Comparison of ENCODE assay signal across 8 cellular contexts in the genomic region with DNA sequence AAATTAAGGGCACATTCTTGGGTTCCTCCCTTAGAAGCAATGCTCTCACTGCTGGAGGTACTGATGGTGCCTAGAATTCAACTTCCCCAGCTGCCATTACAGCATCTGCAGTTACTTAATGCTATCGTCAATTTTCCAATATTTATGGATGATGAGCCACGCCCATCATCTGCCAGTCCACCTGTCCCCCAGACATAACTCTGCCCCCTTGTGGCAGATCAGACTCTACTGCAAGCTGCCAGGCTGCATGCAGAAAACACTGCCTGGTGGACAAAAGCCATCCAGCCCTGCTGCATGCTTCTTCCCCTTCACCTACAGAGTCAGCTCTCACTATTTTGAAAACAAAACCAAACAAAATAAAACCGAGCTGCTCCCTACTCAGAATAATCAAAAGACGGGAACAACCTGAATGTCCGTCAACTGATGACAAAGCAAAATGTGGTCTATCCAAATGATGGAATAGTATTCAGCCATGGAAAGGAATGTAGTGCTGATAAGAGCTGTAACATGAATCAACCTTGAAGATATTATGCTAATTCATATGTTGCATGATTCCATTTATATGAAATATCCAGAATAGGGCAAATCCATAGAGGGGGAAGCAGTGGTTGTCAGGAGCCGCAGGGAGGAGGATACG.
DNase-seq lines count a peak whose midpoint lies in the region; ATAC-seq and TF ChIP-seq lines count a peak whose summit lies in the region.

No MANE protein-coding gene starts in this region.

- 80 to 81% methylated on average over 7 of the region's 7 CpGs for WGBS in thyroid gland, 2 donors

- POLR2A ChIA-PET in CD8-positive, alpha-beta T cell (lab: Charles Lee): no interaction called here

- H3K4me1 ChIP-seq in CD8-positive, alpha-beta T cell (ENCODE audit: insufficient read depth, low read length): no peaks in the 10 kb centered on the region
- H3K4me1 ChIP-seq in thyroid gland: peaks cover 5 to 15% of the 10 kb centered on the region in 2 donors

- no peaks in the 10 kb centered on the region for H3K27me3 ChIP-seq in CD8-positive, alpha-beta T cell (ENCODE audit: insufficient read depth, low read length)
- no peaks in the 10 kb centered on the region for H3K27me3 ChIP-seq in thyroid gland

- H3K27ac ChIP-seq in CD8-positive, alpha-beta T cell (ENCODE audit: low read depth, low read length): no peak overlapping the region
- no peak overlapping the region for H3K27ac ChIP-seq in thyroid gland

- H3K27me3 Mint-ChIP-seq in CD8-positive, alpha-beta T cell (ENCODE audit: low read depth): no peaks in the 10 kb centered on the region
- H3K27me3 Mint-ChIP-seq in activated T-cell treated with anti-CD3 and anti-CD28 coated beads, Interleukin-2, amount 50 U/mL, for 72 hours (ENCODE audit: low read depth): no peaks in the 10 kb centered on the region

- peak; percentile 45 for ATAC-seq in CD8-positive, alpha-beta T cell
- ATAC-seq in GM18861 (IDR thresholded peaks at IDR 0.05; ENCODE audit: unreplicated experiment) (peak; percentile 64), HG02981 (IDR thresholded peaks at IDR 0.05; ENCODE audit: unreplicated experiment) (peak; percentile 68)
- peak in 1 of 2 donors; percentile 55 for ATAC-seq in activated T-cell treated with anti-CD3 and anti-CD28 coated beads, Interleukin-2, amount 50 U/mL, for 72 hours (replicated peaks in 1 of 2)

- H3K4me3 ChIP-seq in CD8-positive, alpha-beta T cell (ENCODE audit: low read depth, low read length): no peak overlapping the region
- H3K4me3 ChIP-seq in thyroid gland (replicated peaks in 1 of 3): no peak overlapping the region

- H3K36me3 ChIP-seq in CD8-positive, alpha-beta T cell (ENCODE audit: insufficient read depth, low read length): no peaks in the 10 kb centered on the region
- H3K36me3 ChIP-seq in thyroid gland: no peaks in the 10 kb centered on the region

- H3K9me3 ChIP-seq in CD8-positive, alpha-beta T cell (ENCODE audit: low read length): no peaks in the 10 kb centered on the region
- no peaks in the 10 kb centered on the region for H3K9me3 ChIP-seq in thyroid gland

- H3K36me3 Mint-ChIP-seq in CD8-positive, alpha-beta T cell: peaks cover 13% of the 10 kb centered on the region
- no peaks in the 10 kb centered on the region for H3K36me3 Mint-ChIP-seq in activated T-cell treated with anti-CD3 and anti-CD28 coated beads, Interleukin-2, amount 50 U/mL, for 72 hours (ENCODE audit: insufficient read depth in 2 of 2)

- TF ChIP-seq CTCF in CD8-positive, alpha-beta T cell (IDR thresholded peaks at IDR 0.05): peak; percentile 51
- TF ChIP-seq CTCF in thyroid gland (IDR thresholded peaks at IDR 0.05): peak in 5 of 6 experiments; percentile 9 to 59 (median 47)

- CTCF ChIA-PET in CD8-positive, alpha-beta T cell (lab: Charles Lee): interaction anchor here (0.8 to 3.5 kb wide), 6 partner anchors 9 to 121 kb away, joined by 3 to 18 read pairs (median 4); no protein-coding TSS in a partner anchor

- TF ChIP-seq POLR2A in thyroid gland (IDR thresholded peaks at IDR 0.05): no peak

- peaks cover 54% of the 10 kb centered on the region for H3K4me1 Mint-ChIP-seq in CD8-positive, alpha-beta T cell (ENCODE audit: low read depth)
- peaks cover 36% of the 10 kb centered on the region for H3K4me1 Mint-ChIP-seq in activated T-cell treated with anti-CD3 and anti-CD28 coated beads, Interleukin-2, amount 50 U/mL, for 72 hours (ENCODE audit: low read depth)

- intact Hi-C loops in CD8-positive, alpha-beta T cell (cut with DNase I, micrococcal nuclease): loop anchor here (5.0 kb wide), 3 partner anchors 63 to 68 kb away; a partner anchor contains a TSS
- intact Hi-C loops in thyroid gland (cut with DNase I): no loop called here

- H3K9me3 Mint-ChIP-seq in CD8-positive, alpha-beta T cell: no peaks in the 10 kb centered on the region
- H3K9me3 Mint-ChIP-seq in activated T-cell treated with anti-CD3 and anti-CD28 coated beads, Interleukin-2, amount 50 U/mL, for 72 hours: no peaks in the 10 kb centered on the region

- DNase-seq in CD8-positive, alpha-beta T cell: peak in 3 of 7 experiments; percentile 9 to 36 (median 12)
- DNase-seq in NCI-H460 (ENCODE audit: extremely low read depth, low read depth): peak; percentile 74
- peak; percentile 37 to 48 for DNase-seq in activated T-cell treated with anti-CD3 and anti-CD28 coated beads, Interleukin-2, amount 50 U/mL, for 72 hours
- DNase-seq in islet precursor cell: peak; percentile 74
- peak in 1 of 2 donors; percentile 27 for DNase-seq in thyroid gland
- no peak for DNase-seq in dedifferentiated amniotic fluid mesenchymal stem cell (ENCODE audit: extremely low spot score)

- no peak overlapping the region for H3K27ac Mint-ChIP-seq in CD8-positive, alpha-beta T cell
- no peak overlapping the region for H3K27ac Mint-ChIP-seq in activated T-cell treated with anti-CD3 and anti-CD28 coated beads, Interleukin-2, amount 50 U/mL, for 72 hours

- no peak overlapping the region for H3K4me3 Mint-ChIP-seq in CD8-positive, alpha-beta T cell
- no peak overlapping the region for H3K4me3 Mint-ChIP-seq in activated T-cell treated with anti-CD3 and anti-CD28 coated beads, Interleukin-2, amount 50 U/mL, for 72 hours
